Comparison of ENCODE assay signal across 8 cellular contexts in the genomic region with DNA sequence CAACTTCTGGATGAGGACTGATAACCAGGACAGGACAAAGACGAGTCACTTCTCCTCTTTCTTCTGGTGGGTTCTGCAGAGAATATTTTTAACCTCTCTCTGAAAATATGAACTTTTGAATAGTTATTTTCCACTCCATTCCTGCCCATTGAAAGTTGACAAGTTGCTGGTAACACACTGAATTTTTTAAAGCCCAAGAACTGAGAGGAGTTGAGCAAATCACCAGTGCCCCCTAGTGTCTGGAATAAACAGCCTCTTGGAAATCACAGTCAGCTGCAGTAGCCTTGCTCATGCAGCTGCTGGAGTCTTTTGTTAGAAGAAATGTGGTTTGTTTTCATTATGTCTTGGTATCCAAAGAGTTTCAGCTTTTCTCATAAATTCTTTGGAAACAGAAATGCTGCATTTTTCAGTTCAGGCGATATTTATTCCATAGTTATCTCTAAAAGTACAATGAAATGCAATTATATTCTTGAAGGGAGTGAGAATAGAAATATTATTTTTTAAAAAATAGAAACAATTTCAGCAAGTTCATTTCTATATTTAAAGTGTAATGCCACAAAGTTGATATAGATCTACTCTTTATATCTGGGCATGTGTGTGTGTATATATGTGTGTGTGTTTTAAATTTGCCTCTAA.
DNase-seq lines count a peak whose midpoint lies in the region; ATAC-seq and TF ChIP-seq lines count a peak whose summit lies in the region.

No MANE protein-coding gene starts in this region.

- H3K4me1 ChIP-seq in spleen = peaks cover 0 to 5% (median 0%) of the 10 kb centered on the region in 6 donors

- no peak for TF ChIP-seq POLR2A in spleen (IDR thresholded peaks at IDR 0.05)

- H3K9me3 ChIP-seq in spleen = peaks cover 0 to 17% (median 12%) of the 10 kb centered on the region in 8 donors

- WGBS in spleen, 5 donors = 15 to 27% (median 21%) methylated on average over 2 of the region's 2 CpGs

- intact Hi-C loops in spleen (cut with DNase I; ENCODE audit: low total_unique reads) = loop anchor here (5.0 kb wide), 1 partner anchor 917 kb away; no protein-coding TSS in a partner anchor

- peak; percentile 84 for DNase-seq in NCI-H1694 (lab: John Stamatoyannopoulos, UW)
- DNase-seq in T1000 (lab: John Stamatoyannopoulos, UW) = peak; percentile 51
- DNase-seq in astrocyte of the hippocampus (ENCODE audit: low read depth, low spot score) = peak; percentile 96
- peak; percentile 52 for DNase-seq in iPS DF 19.7 (ENCODE audit: low read depth, low spot score)
- DNase-seq in spleen = no peak
- DNase-seq in cortex of kidney (lab: John Stamatoyannopoulos, UW) = no peak

- ATAC-seq in HG02759 (IDR thresholded peaks at IDR 0.05; ENCODE audit: unreplicated experiment) = peak; percentile 92

- H3K36me3 ChIP-seq in spleen = no peaks in the 10 kb centered on the region

- no peak overlapping the region for H3K27ac ChIP-seq in spleen

- TF ChIP-seq CTCF in GM12875 (IDR thresholded peaks at IDR 0.05; ENCODE audit: borderline replicate concordance, insufficient read depth, low read depth, low read length) (peak; percentile 67), spleen (IDR thresholded peaks at IDR 0.05 in 8 of 11, conservative IDR thresholded peaks at IDR 0.05 in 3 of 11) (peak; percentile 51 to 88 (median 75))

- no peak overlapping the region for H3K4me3 ChIP-seq in GM12875 (ENCODE audit: low read depth, low read length)
- no peak overlapping the region for H3K4me3 ChIP-seq in spleen

- H3K27me3 ChIP-seq in spleen (replicated peaks in 1 of 7) = no peaks in the 10 kb centered on the region

Comparison
In these comparisons a context has a peak if more than half of its experiments do, and no peak if none do; other contexts are left out.
1. DNase-seq: peak in NCI-H1694 (single experiment), T1000 (single experiment), astrocyte of the hippocampus (single experiment) and iPS DF 19.7 (single experiment); none in spleen (single experiment) and cortex of kidney (single experiment).